11 cellular contexts compared by ENCODE assay signal in the genomic region with DNA sequence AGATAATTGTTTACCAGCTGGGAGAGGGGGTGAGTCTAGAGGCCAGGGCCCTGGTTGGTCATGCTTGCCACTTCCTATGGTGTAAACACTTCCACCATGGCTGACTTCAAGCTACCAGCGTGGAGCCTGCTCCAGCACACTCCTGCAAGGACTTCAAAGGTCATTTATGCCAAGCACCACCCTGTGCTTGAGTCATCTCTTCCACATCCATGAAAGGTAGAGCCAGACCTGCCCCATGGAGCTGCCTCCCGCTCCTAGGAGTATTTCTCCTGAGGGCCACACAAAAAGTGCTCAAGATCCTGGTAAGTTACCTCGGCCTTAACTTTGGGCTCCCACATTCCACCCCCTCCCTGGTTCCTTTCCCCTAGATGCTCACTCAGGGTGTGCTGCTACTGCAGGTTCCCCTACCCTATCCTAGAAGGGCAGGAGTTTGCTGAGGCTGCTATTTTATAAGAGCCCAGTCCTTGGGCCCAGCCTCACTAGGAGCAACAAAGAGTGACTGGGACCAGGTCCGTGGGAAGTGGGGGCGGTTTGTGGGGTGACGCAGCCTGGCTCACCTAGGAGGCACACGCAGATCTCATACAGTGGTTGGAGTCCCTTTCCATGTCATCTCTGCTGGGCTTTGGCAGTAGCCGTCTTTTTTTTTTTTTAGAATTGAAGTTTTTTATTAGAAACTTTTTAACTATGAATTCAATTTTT. TPM values are rescaled to one million over a fixed set of nuclear protein-coding genes. Genes with fewer than 3 reads are reported as not detected.
DNase-seq lines count a peak whose midpoint lies in the region; ATAC-seq and TF ChIP-seq lines count a peak whose summit lies in the region.
"Had no signal": no experiment of that assay in that cellular context is flagged by ENCODE, and none has a peak within 500 bp of the region (broad histone marks: within the 10 kb centered on the region; RNA-seq: fewer than 3 reads in every experiment).

No MANE protein-coding gene starts in this region.

- H4K20me1 ChIP-seq in IMR-90 (ENCODE audit: insufficient read depth, low read length) (no peaks in the 10 kb centered on the region), mammary epithelial cell (ENCODE audit: insufficient read depth, low read length) (no peaks in the 10 kb centered on the region)

- H3K4me3 ChIP-seq in IMR-90 (ENCODE audit: insufficient read depth, low read depth, low read length) (no peak overlapping the region), mammary epithelial cell (replicated peaks in 1 of 3; ENCODE audit: insufficient read depth in 1 of 3, low read depth in 2 of 3, low read length in 3 of 3) (peak overlapping the region in 2 of 3 experiments; percentile 23 to 38), gastrocnemius medialis (no peak overlapping the region)
- H3K4me3 ChIP-seq: neural progenitor cell had no signal

- peaks cover 47% of the 10 kb centered on the region for H3K79me2 ChIP-seq in mammary epithelial cell (ENCODE audit: insufficient read depth, low read length)

- peak overlapping the region; percentile 75 for H2BK5ac ChIP-seq in IMR-90 (ENCODE audit: low read depth, low read length, poor library complexity, severe bottlenecking)

- H3K36me3 ChIP-seq in IMR-90 (ENCODE audit: control insufficient read depth, insufficient read depth, low read length) = no peaks in the 10 kb centered on the region
- peaks cover 2% of the 10 kb centered on the region for H3K36me3 ChIP-seq in mammary epithelial cell (ENCODE audit: insufficient read depth, low read length)
- no peaks in the 10 kb centered on the region for H3K36me3 ChIP-seq in gastrocnemius medialis
- H3K36me3 ChIP-seq: neural progenitor cell had no signal

- peak overlapping the region; percentile 75 for H2AK9ac ChIP-seq in IMR-90 (replicated peaks; ENCODE audit: low read depth, low read length, poor library complexity)

- DNase-seq in AG20443 (ENCODE audit: low spot score) (peak; percentile 53), IMR-90 (peak; percentile 43), mammary epithelial cell (peak; percentile 42), gastrocnemius medialis (no peak), AG08396 (ENCODE audit: low spot score) (no peak), NCI-H1417 (lab: John Stamatoyannopoulos, UW) (no peak)
- DNase-seq: H7, NCI-H2107 had no signal

- TF ChIP-seq POLR2A in IMR-90 (IDR thresholded peaks at IDR 0.05; ENCODE audit: low read depth, low read length) (no peak), gastrocnemius medialis (IDR thresholded peaks at IDR 0.05) (no peak)

- H2AFZ ChIP-seq in IMR-90 (replicated peaks; ENCODE audit: low read length, poor library complexity) (peak overlapping the region; percentile 14), mammary epithelial cell (ENCODE audit: low read depth, low read length) (peak overlapping the region; percentile 14)
- H2AFZ ChIP-seq: neural progenitor cell had no signal

- BruUV-seq in IMR-90 (replicated peaks; lab: Mats Ljungman, UMichigan) (no TSS peak), mammary epithelial cell (replicated peaks; lab: Mats Ljungman, UMichigan) (no TSS peak)

- TF ChIP-seq CTCF in IMR-90 (conservative IDR thresholded peaks at IDR 0.05; ENCODE audit: low read depth, low read length) (no peak), mammary epithelial cell (conservative IDR thresholded peaks at IDR 0.05 in 1 of 2, IDR thresholded peaks at IDR 0.05 in 1 of 2; ENCODE audit: extremely low read depth in 1 of 2, insufficient read depth in 1 of 2, low read depth in 1 of 2, low read length in 2 of 2) (no peak), gastrocnemius medialis (IDR thresholded peaks at IDR 0.05 in 4 of 5, conservative IDR thresholded peaks at IDR 0.05 in 1 of 5) (no peak)

- ATAC-seq in IMR-90 (ENCODE audit: low read depth) = no peak
- ATAC-seq in gastrocnemius medialis = no peak
- no peak for ATAC-seq in GM21825 (IDR thresholded peaks at IDR 0.05; ENCODE audit: unreplicated experiment)
- no peak for ATAC-seq in HG02759 (IDR thresholded peaks at IDR 0.05; ENCODE audit: unreplicated experiment)

- dilution Hi-C loops in IMR-90 (cut with HindIII; ENCODE audit: low sequenced_read_pairs, unreplicated experiment) (no loop called here), mammary epithelial cell (cut with HindIII; ENCODE audit: low sequenced_read_pairs) (no loop called here)

- peak overlapping the region; percentile 45 for H3K27ac ChIP-seq in IMR-90 (ENCODE audit: insufficient read depth, low read length)
- peak overlapping the region; percentile 55 for H3K27ac ChIP-seq in mammary epithelial cell (ENCODE audit: insufficient read depth, low read depth, low read length)
- peak overlapping the region in 3 of 4 donors; percentile 37 to 82 (median 37) for H3K27ac ChIP-seq in gastrocnemius medialis
- H3K27ac ChIP-seq: neural progenitor cell had no signal

- peak overlapping the region; percentile 12; the same call in 1 of the 3 replicates for H2BK15ac ChIP-seq in IMR-90 (ENCODE audit: low read depth, low read length)

- 0 out of 2 replicates have a peak overlapping the region, but pooled peaks have one; percentile 30 for H3K14ac ChIP-seq in IMR-90 (replicated peaks; ENCODE audit: low read depth, low read length)

- H3K56ac ChIP-seq in IMR-90 (ENCODE audit: extremely low read depth, insufficient read depth, low read length) = no peak overlapping the region; the same call in 1 of the 2 replicates

- H3K4ac ChIP-seq in IMR-90 (ENCODE audit: low read depth, low read length) = peak overlapping the region; percentile 67

- 0 out of 2 replicates have a peak overlapping the region, but pooled peaks have one; percentile 25 for H4K91ac ChIP-seq in IMR-90 (ENCODE audit: insufficient read depth, low read depth, low read length)

- H3K4me1 ChIP-seq in IMR-90 (ENCODE audit: control insufficient read depth, insufficient read depth, low read length) (peaks cover 26% of the 10 kb centered on the region), mammary epithelial cell (ENCODE audit: insufficient read depth, low read length) (peaks cover 52% of the 10 kb centered on the region), gastrocnemius medialis (peaks cover 41 to 42% of the 10 kb centered on the region in 2 donors)

- TF ChIP-seq RAD21 in IMR-90 (IDR thresholded peaks at IDR 0.05; ENCODE audit: low read length) = no peak

- no peak overlapping the region for H4K5ac ChIP-seq in IMR-90 (ENCODE audit: low read depth, low read length)

- H3K23ac ChIP-seq in IMR-90 (ENCODE audit: low read depth, low read length) = 0 out of 2 replicates have a peak overlapping the region, but pooled peaks have one; percentile 75

- H3K27me3 ChIP-seq in IMR-90 (ENCODE audit: control insufficient read depth, insufficient read depth, low read length) (no peaks in the 10 kb centered on the region), mammary epithelial cell (ENCODE audit: insufficient read depth, low read length) (no peaks in the 10 kb centered on the region), gastrocnemius medialis (no peaks in the 10 kb centered on the region)
- H3K27me3 ChIP-seq: neural progenitor cell had no signal

- peak overlapping the region; percentile 58 for H2BK20ac ChIP-seq in IMR-90 (ENCODE audit: low read depth, low read length)

- H3K9ac ChIP-seq in IMR-90 (ENCODE audit: low read depth, low read length) (no peak overlapping the region), mammary epithelial cell (ENCODE audit: insufficient read depth, low read length) (no peak overlapping the region)
- H3K9ac ChIP-seq: neural progenitor cell had no signal

- H3K18ac ChIP-seq in IMR-90 (ENCODE audit: low read depth, low read length) = no peak overlapping the region

- H4K8ac ChIP-seq in IMR-90 (ENCODE audit: low read depth in 2 of 2, low read length in 2 of 2) = peak overlapping the region in 1 of 2 experiments; percentile 13; a peak in 1 of 4 replicates

- H2AK5ac ChIP-seq in IMR-90 (ENCODE audit: low read depth, low read length) = peak overlapping the region; percentile 59

- peaks cover 22% of the 10 kb centered on the region for H3K9me1 ChIP-seq in IMR-90 (ENCODE audit: insufficient read depth, low read length)

- intact Hi-C loops in IMR-90 (cut with micrococcal nuclease) = no loop called here
- intact Hi-C loops in mammary epithelial cell (cut with micrococcal nuclease) = loop anchor here (1.0 kb wide), 1 partner anchor 30 kb away; no protein-coding TSS in a partner anchor
- intact Hi-C loops in gastrocnemius medialis (cut with DNase I; ENCODE audit: low total_unique reads) = no loop called here

- H2BK120ac ChIP-seq in IMR-90 (ENCODE audit: low read depth, low read length) = peak overlapping the region; percentile 68; the same call in 1 of the 2 replicates

- in situ Hi-C loops in IMR-90 (cut with MboI; ENCODE audit: low sequenced_read_pairs) (no loop called here), mammary epithelial cell (cut with MboI; ENCODE audit: low sequenced_read_pairs in 2 of 2) (no loop called here), gastrocnemius medialis (cut with MboI; ENCODE audit: low sequenced_read_pairs in 4 of 4) (no loop called here)

- 56% methylated on average over 4 of the region's 8 CpGs; no CpG with 5 or more reads in 1 of the 2 experiments for WGBS in IMR-90 (ENCODE audit: extremely low coverage in 2 of 2, insufficient read length in 1 of 2), 2 experiments
- 8% methylated on average over 7 of the region's 8 CpGs for WGBS in mammary epithelial cell (ENCODE audit: low coverage, missing lambda C conversion rate)

- POLR2A ChIA-PET in IMR-90 (lab: Charles Lee; ENCODE audit: unreplicated experiment) = no interaction called here

- H3K79me1 ChIP-seq in IMR-90 (ENCODE audit: low read depth in 1 of 2, low read length in 2 of 2) = peaks cover 0 to 13% of the 10 kb centered on the region in 2 experiments; a peak in 2 of 4 replicates

- H3K9me3 ChIP-seq in IMR-90 (ENCODE audit: control insufficient read depth, insufficient read depth, low read length) (no peaks in the 10 kb centered on the region), mammary epithelial cell (replicated peaks; ENCODE audit: insufficient read depth, low read length) (no peaks in the 10 kb centered on the region), gastrocnemius medialis (no peaks in the 10 kb centered on the region)

- CTCF ChIA-PET in IMR-90 (lab: Yijun Ruan, JAX) = no interaction called here
- CTCF ChIA-PET in mammary epithelial cell (lab: Charles Lee; ENCODE audit: low non-redundant PET) = no interaction called here

- no peak overlapping the region for H3K4me2 ChIP-seq in IMR-90 (ENCODE audit: low read depth, low read length)
- peak overlapping the region; percentile 91 for H3K4me2 ChIP-seq in mammary epithelial cell (ENCODE audit: insufficient read depth, low read depth, low read length)
- H3K4me2 ChIP-seq: neural progenitor cell had no signal

RNA-seq across cellular contexts. Expression of a gene that starts 2.4 kb away (rescaled TPM):
- total RNA-seq in IMR-90 (2012; rRNA removed) (9.1 and 10.6 TPM in 2 replicates), mammary epithelial cell (10 to 100 TPM; 23.5 to 25.8 TPM), gastrocnemius medialis (under 1 TPM in 3 of 4 donors, not detected in 1; 0.15 to 0.62 (median 0.33) TPM)
- polyA plus RNA-seq in IMR-90 (2012; rRNA removed) (14.6 and 14.7 TPM in 2 replicates), mammary epithelial cell (47.9 TPM)
- 9.8 and 10.5 TPM in 2 replicates for polyA plus RNA-seq in IMR-90 (2012; cell fraction: cytosol; rRNA removed)
- 12.4 and 13.2 TPM in 2 replicates for polyA plus RNA-seq in IMR-90 (2012; cell fraction: nucleus; rRNA removed; ENCODE audit: low replicate concordance)
- 14.8 TPM for polyA minus RNA-seq in mammary epithelial cell
- total RNA-seq: H7 had no signal

RNA-seq across cellular contexts. Expression of a gene that starts 22.9 kb away (rescaled TPM):
- total RNA-seq in IMR-90 (2012; rRNA removed) (not detected in 2 replicates), mammary epithelial cell (under 1 TPM; 0.17 to 0.61 TPM), gastrocnemius medialis (not detected)
- polyA plus RNA-seq in IMR-90 (2012; rRNA removed) (not detected in 2 replicates), mammary epithelial cell (1.0 TPM)
- not detected in 2 replicates for polyA plus RNA-seq in IMR-90 (2012; cell fraction: cytosol; rRNA removed)
- polyA plus RNA-seq in IMR-90 (2012; cell fraction: nucleus; rRNA removed; ENCODE audit: low replicate concordance) = not detected in 2 replicates
- polyA minus RNA-seq in mammary epithelial cell = not detected
- total RNA-seq: H7 had no signal

RNA-seq across cellular contexts. Expression of a gene that starts 52.2 kb away (rescaled TPM):
- total RNA-seq in IMR-90 (2012; rRNA removed) (not detected in 2 replicates), mammary epithelial cell (not detected), gastrocnemius medialis (not detected)
- polyA plus RNA-seq in IMR-90 (2012; rRNA removed) (not detected in 2 replicates), mammary epithelial cell (not detected)
- not detected in 2 replicates for polyA plus RNA-seq in IMR-90 (2012; cell fraction: cytosol; rRNA removed)
- polyA plus RNA-seq in IMR-90 (2012; cell fraction: nucleus; rRNA removed; ENCODE audit: low replicate concordance) = not detected in 2 replicates
- not detected for polyA minus RNA-seq in mammary epithelial cell
- total RNA-seq: H7 had no signal

RNA-seq across cellular contexts. Expression of a gene that starts 57.5 kb away (rescaled TPM):
- under 0.01 TPM in 1 of 2 replicates, not detected in the other for total RNA-seq in IMR-90 (2012; rRNA removed)
- not detected in 2 replicates for polyA plus RNA-seq in IMR-90 (2012; rRNA removed)
- not detected in 2 replicates for polyA plus RNA-seq in IMR-90 (2012; cell fraction: cytosol; rRNA removed)
- 0.01 and 0.03 TPM in 2 replicates for polyA plus RNA-seq in IMR-90 (2012; cell fraction: nucleus; rRNA removed; ENCODE audit: low replicate concordance)
- total RNA-seq in mammary epithelial cell = not detected
- not detected for polyA plus RNA-seq in mammary epithelial cell
- polyA minus RNA-seq in mammary epithelial cell = not detected
- under 1 TPM; 0.10 to 0.32 (median 0.26) TPM for total RNA-seq in gastrocnemius medialis
- total RNA-seq: H7 had no signal

Comparison
In these comparisons a context has a peak if more than half of its experiments do, and no peak if none do; other contexts are left out.
1. DNase-seq: peak in AG20443 (single experiment), IMR-90 (single experiment) and mammary epithelial cell (single experiment); none in gastrocnemius medialis (0 of 2), AG08396 (single experiment) and NCI-H1417 (0 of 3).
2. H3K4me3 ChIP-seq: peak in mammary epithelial cell (2 of 3); none in IMR-90 (single experiment) and gastrocnemius medialis (0 of 4).
3. Peak in every context shown above with its lines, with median percentiles within 50 percentile points of each other: H3K27ac ChIP-seq.